Comparison of ENCODE assay signal across 10 cellular contexts in the genomic region with DNA sequence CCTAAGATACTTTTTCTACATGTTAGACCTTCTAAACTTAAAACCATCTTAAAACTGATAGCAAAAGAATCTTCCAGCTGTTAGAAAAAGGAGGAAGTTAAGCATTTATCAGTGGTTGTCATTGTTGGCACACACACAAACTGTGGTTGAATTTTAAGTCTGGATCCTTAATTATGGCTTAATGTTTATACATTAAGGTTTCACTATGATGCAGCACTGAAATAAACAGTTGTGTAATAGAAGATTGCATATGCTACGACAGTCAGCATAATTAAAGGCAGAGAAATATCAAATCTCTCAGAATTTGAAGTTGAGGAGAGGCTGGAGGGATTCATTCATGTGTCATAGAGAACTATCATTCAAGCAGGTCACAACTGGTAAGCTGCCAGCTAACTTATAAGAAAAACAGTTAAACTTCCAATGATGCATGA. TPM values are rescaled to one million over a fixed set of nuclear protein-coding genes. Genes with fewer than 3 reads are reported as not detected.
DNase-seq lines count a peak whose midpoint lies in the region; ATAC-seq and TF ChIP-seq lines count a peak whose summit lies in the region.
"Had no signal": no experiment of that assay in that cellular context is flagged by ENCODE, and none has a peak within 500 bp of the region (broad histone marks: within the 10 kb centered on the region; RNA-seq: fewer than 3 reads in every experiment).

No MANE protein-coding gene starts in this region.

- H3K9me2 ChIP-seq in GM23248 (ENCODE audit: insufficient read depth), result no peaks in the 10 kb centered on the region

- H3K4me1 ChIP-seq in A673 (ENCODE audit: insufficient read depth, low read length, poor library complexity, severe bottlenecking) (peaks cover 63% of the 10 kb centered on the region), GM23248 (ENCODE audit: insufficient read depth) (peaks cover 19% of the 10 kb centered on the region)

- POLR2A ChIA-PET in A673 (lab: Charles Lee; ENCODE audit: low non-redundant PET), result no interaction called here
- POLR2A ChIA-PET in T-cell (lab: Charles Lee), result no interaction called here

- H3K9me3 Mint-ChIP-seq in T-cell, result peaks cover 0 to 4% (median 0%) of the 10 kb centered on the region in 3 donors

- BruUV-seq in A673 (replicated peaks; lab: Mats Ljungman, UMichigan), result no TSS peak

- WGBS in GM23248 (ENCODE audit: low coverage in 1 of 2, low lambda C conversion rate in 2 of 2, missing lambda C conversion rate in 2 of 2), 2 experiments, result 0 to 3% methylated on average over 1 of the region's 1 CpG

- DNase-seq in A673 (ENCODE audit: low spot score) (peak; percentile 55), GM23248 (peak; percentile 84), RPMI7951 (ENCODE audit: low read depth) (peak; percentile 72), fibroblast of pulmonary artery (ENCODE audit: low read depth) (peak; percentile 40), T-cell (no peak), NCI-H2029 treated with DMSO at 0.1 percent for 48 hours (lab: John Stamatoyannopoulos, UW) (no peak)
- DNase-seq: activated CD8-positive, alpha-beta T cell treated with anti-CD3 and anti-CD28 coated beads, Interleukin-2, amount 10 ng/mL, durations not matched to agents 7 days and 5 days; C1 segment of cervical spinal cord had no signal

- CTCF ChIA-PET in A673 (lab: Charles Lee), result no interaction called here
- CTCF ChIA-PET in T-cell (lab: Charles Lee), result no interaction called here

- intact Hi-C loops in A673 (cut with micrococcal nuclease; ENCODE audit: unreplicated experiment), result no loop called here

- H3K79me2 ChIP-seq in GM23248 (ENCODE audit: insufficient read depth), result no peaks in the 10 kb centered on the region; the same call in 1 of the 2 replicates

- H3K27ac Mint-ChIP-seq in T-cell, result no peak overlapping the region
- H3K27ac Mint-ChIP-seq: activated CD8-positive, alpha-beta T cell treated with anti-CD3 and anti-CD28 coated beads, Interleukin-2, amount 10 ng/mL, durations not matched to agents 7 days and 5 days had no signal

- no peaks in the 10 kb centered on the region for H3K36me3 Mint-ChIP-seq in T-cell

- H3K27ac ChIP-seq in A673 (ENCODE audit: low read depth, low read length, poor library complexity, severe bottlenecking), result peak overlapping the region; percentile 69
- H3K27ac ChIP-seq in GM23248, result peak overlapping the region; percentile 29; the same call in 1 of the 2 replicates

- peak overlapping the region; percentile 44 for H3K4me2 ChIP-seq in GM23248 (ENCODE audit: unreplicated experiment)

- peaks cover 1 to 35% (median 3%) of the 10 kb centered on the region in 3 donors for H3K4me1 Mint-ChIP-seq in T-cell

- ATAC-seq in GM21367 (IDR thresholded peaks at IDR 0.05; ENCODE audit: unreplicated experiment) (no peak), HG03196 (IDR thresholded peaks at IDR 0.05; ENCODE audit: unreplicated experiment) (no peak), T-cell (replicated peaks in 1 of 4) (no peak)
- ATAC-seq: activated CD8-positive, alpha-beta T cell treated with anti-CD3 and anti-CD28 coated beads, Interleukin-2, amount 10 ng/mL, durations not matched to agents 7 days and 5 days had no signal

- no peak overlapping the region for H2AFZ ChIP-seq in GM23248

- no peaks in the 10 kb centered on the region for H3K27me3 ChIP-seq in A673 (replicated peaks; ENCODE audit: insufficient read depth, low read depth, low read length, poor library complexity)
- H3K27me3 ChIP-seq in GM23248 (replicated peaks; ENCODE audit: insufficient read depth), result no peaks in the 10 kb centered on the region

- no peaks in the 10 kb centered on the region for H3K36me3 ChIP-seq in A673 (ENCODE audit: insufficient read depth, low read length, poor library complexity, severe bottlenecking)
- no peaks in the 10 kb centered on the region for H3K36me3 ChIP-seq in GM23248 (ENCODE audit: low read depth)

- H3K9me3 ChIP-seq in A673 (ENCODE audit: low read depth, low read length, poor library complexity, severe bottlenecking) (no peaks in the 10 kb centered on the region), GM23248 (ENCODE audit: low read depth) (no peaks in the 10 kb centered on the region)

- H3F3A ChIP-seq in GM23248 (ENCODE audit: insufficient read depth), result peaks cover 16% of the 10 kb centered on the region

- H4K20me1 ChIP-seq in GM23248 (ENCODE audit: insufficient read depth), result no peaks in the 10 kb centered on the region

- H3K4me3 ChIP-seq in A673 (ENCODE audit: low read depth, low read length, poor library complexity, severe bottlenecking), result peak overlapping the region; percentile 15
- peak overlapping the region; percentile 8; the same call in 1 of the 2 replicates for H3K4me3 ChIP-seq in GM23248
- no peak overlapping the region for H3K4me3 ChIP-seq in fibroblast of pulmonary artery (replicated peaks; ENCODE audit: low read depth, low read length)

- no peak for TF ChIP-seq CTCF in A673 (conservative IDR thresholded peaks at IDR 0.05; ENCODE audit: low read depth, low read length)
- TF ChIP-seq CTCF in fibroblast of pulmonary artery (IDR thresholded peaks at IDR 0.05; ENCODE audit: low read length, missing control alignments), result no peak

- H3K27me3 Mint-ChIP-seq in T-cell, result no peaks in the 10 kb centered on the region

- in situ Hi-C loops in GM23248 (cut with MboI), result no loop called here

- no peak overlapping the region for H3K4me3 Mint-ChIP-seq in T-cell
- H3K4me3 Mint-ChIP-seq: activated CD8-positive, alpha-beta T cell treated with anti-CD3 and anti-CD28 coated beads, Interleukin-2, amount 10 ng/mL, durations not matched to agents 7 days and 5 days had no signal

- H3K9ac ChIP-seq in GM23248, result no peak overlapping the region

RNA-seq across cellular contexts. Expression of a gene that starts 32.3 kb away (rescaled TPM):
- 57.5 and 59.6 TPM in 2 replicates for total RNA-seq in A673 (2021)
- 7.8 and 9.4 TPM in 2 replicates for total RNA-seq in GM23248 (2014; rRNA removed; shearing (Covaris generic))
- 1.1 and 1.2 TPM in 2 replicates for polyA plus RNA-seq in GM23248 (2016; fragmentation: Nextera tagmentation; extraction: Ambion mirVana)
- 12.4 and 12.9 TPM in 2 replicates for total RNA-seq in RPMI7951 (2014; rRNA removed; shearing (Covaris generic))
- total RNA-seq in T-cell, result 1 to 10 TPM in 4 of 5 donors, under 1 TPM in 1; 0.59 to 3.6 (median 1.8) TPM

Comparison
In these comparisons a context has a peak if more than half of its experiments do, and no peak if none do; other contexts are left out.
1. DNase-seq: peak in A673 (single experiment), GM23248 (single experiment), RPMI7951 (single experiment) and fibroblast of pulmonary artery (single experiment); none in T-cell (0 of 34) and NCI-H2029 treated with DMSO at 0.1 percent for 48 hours (single experiment).